In the genomic region with DNA sequence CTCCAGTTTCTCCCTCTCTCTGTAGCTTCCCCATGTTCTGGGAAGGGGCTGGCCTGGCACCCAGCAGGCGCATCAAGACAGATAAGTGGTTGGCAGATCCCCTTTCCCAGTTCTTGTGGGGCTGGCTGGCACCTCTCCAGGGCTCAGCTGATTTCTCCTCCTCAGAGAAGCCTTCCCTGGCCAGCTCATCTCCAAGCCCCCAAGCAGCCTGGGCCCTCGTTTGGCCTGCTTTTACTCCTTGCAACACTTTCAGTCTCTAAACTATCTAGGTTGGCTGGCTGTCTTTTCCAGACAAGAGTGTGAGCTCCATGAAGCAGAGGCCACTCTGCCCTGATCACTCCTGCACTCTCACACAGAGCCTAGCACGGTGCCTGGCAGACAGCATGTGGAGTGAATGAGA, we compare ENCODE assay signal across 19 cellular contexts. TPM values are rescaled to one million over a fixed set of nuclear protein-coding genes. Genes with fewer than 3 reads are reported as not detected.
DNase-seq lines count a peak whose midpoint lies in the region; ATAC-seq and TF ChIP-seq lines count a peak whose summit lies in the region.
"Had no signal": no experiment of that assay in that cellular context is flagged by ENCODE, and none has a peak within 500 bp of the region (broad histone marks: within the 10 kb centered on the region; RNA-seq: fewer than 3 reads in every experiment).

No MANE protein-coding gene starts in this region.

- peaks cover 53% of the 10 kb centered on the region for H3K4me1 Mint-ChIP-seq in activated CD4-positive, alpha-beta T cell treated with anti-CD3 and anti-CD28 coated beads, Interleukin-2, amount 10 ng/mL, durations not matched to agents 24 days and 14 days
- peaks cover 28% of the 10 kb centered on the region for H3K4me1 Mint-ChIP-seq in activated CD4-positive, alpha-beta T cell treated with anti-CD3 and anti-CD28 coated beads for 36 hours
- peaks cover 58% of the 10 kb centered on the region for H3K4me1 Mint-ChIP-seq in CD8-positive, alpha-beta T cell (ENCODE audit: low read depth)

- H3K9me3 ChIP-seq in adipocyte (ENCODE audit: control insufficient read depth, low read length) = no peaks in the 10 kb centered on the region
- no peaks in the 10 kb centered on the region for H3K9me3 ChIP-seq in left ventricle myocardium inferior (replicated peaks)
- H3K9me3 ChIP-seq in skeletal muscle tissue (ENCODE audit: control insufficient read depth in 3 of 3, low read length in 3 of 3) = no peaks in the 10 kb centered on the region
- H3K9me3 ChIP-seq in CD8-positive, alpha-beta T cell (ENCODE audit: low read length) = no peaks in the 10 kb centered on the region
- H3K9me3 ChIP-seq: thyroid gland had no signal

- intact Hi-C loops in activated CD4-positive, alpha-beta T cell treated with anti-CD3 and anti-CD28 coated beads, Interleukin-2, amount 10 ng/mL, durations not matched to agents 24 days and 14 days (cut with micrococcal nuclease) = no loop called here
- intact Hi-C loops in activated CD4-positive, alpha-beta T cell treated with anti-CD3 and anti-CD28 coated beads for 36 hours (cut with DNase I, micrococcal nuclease) = no loop called here
- intact Hi-C loops in left ventricle myocardium inferior (cut with micrococcal nuclease) = no loop called here
- intact Hi-C loops in CD8-positive, alpha-beta T cell (cut with DNase I, micrococcal nuclease) = no loop called here

- no peak for DNase-seq in activated CD4-positive, alpha-beta T cell treated with anti-CD3 and anti-CD28 coated beads, Interleukin-2, amount 10 ng/mL, durations not matched to agents 24 days and 14 days
- DNase-seq in activated CD4-positive, alpha-beta T cell treated with anti-CD3 and anti-CD28 coated beads for 36 hours = no peak
- DNase-seq in adipocyte (ENCODE audit: low read depth) (no peak), left ventricle myocardium inferior (no peak)
- DNase-seq in activated naive CD4-positive, alpha-beta T cell treated with Interleukin-2 at 50 U/mL for 16 hours = no peak
- DNase-seq in CD8-positive, alpha-beta T cell = no peak
- DNase-seq: activated CD4-positive, alpha-beta T cell treated with anti-CD3 and anti-CD28 coated beads, Interleukin-2, amount 50 U/mL, for 48 hours; DMS53; NCI-H1048; NCI-H2081; NCI-H510A treated with DMSO at 0.1 percent for 48 hours; occipital lobe; SHP77 treated with DMSO at 0.1 percent for 48 hours; T-helper 1 cell; thyroid gland had no signal

- CTCF ChIA-PET in activated CD4-positive, alpha-beta T cell treated with anti-CD3 and anti-CD28 coated beads for 36 hours (lab: Charles Lee) = interaction anchor here (0.7 to 2.0 kb wide), 3 partner anchors 9 to 41 kb away, joined by 3 to 5 read pairs (median 4); no protein-coding TSS in a partner anchor
- CTCF ChIA-PET in CD8-positive, alpha-beta T cell (lab: Charles Lee) = no interaction called here

- peaks cover 27% of the 10 kb centered on the region for H3K4me1 ChIP-seq in adipocyte (ENCODE audit: control insufficient read depth, insufficient read depth, low read length)
- H3K4me1 ChIP-seq in left ventricle myocardium inferior = peaks cover 93% of the 10 kb centered on the region
- peaks cover 39 to 59% (median 45%) of the 10 kb centered on the region in 3 donors for H3K4me1 ChIP-seq in skeletal muscle tissue (ENCODE audit: control insufficient read depth in 3 of 3, insufficient read depth in 3 of 3, low read length in 3 of 3)
- peaks cover 8% of the 10 kb centered on the region for H3K4me1 ChIP-seq in CD8-positive, alpha-beta T cell (ENCODE audit: insufficient read depth, low read length)

- H3K27ac Mint-ChIP-seq in activated CD4-positive, alpha-beta T cell treated with anti-CD3 and anti-CD28 coated beads, Interleukin-2, amount 10 ng/mL, durations not matched to agents 24 days and 14 days = peak overlapping the region; percentile 74
- H3K27ac Mint-ChIP-seq in activated CD4-positive, alpha-beta T cell treated with anti-CD3 and anti-CD28 coated beads for 36 hours = no peak overlapping the region
- H3K27ac Mint-ChIP-seq in CD8-positive, alpha-beta T cell = no peak overlapping the region

- TF ChIP-seq CTCF in left ventricle myocardium inferior (IDR thresholded peaks at IDR 0.05; ENCODE audit: borderline replicate concordance) = no peak
- no peak for TF ChIP-seq CTCF in CD8-positive, alpha-beta T cell (IDR thresholded peaks at IDR 0.05)

- H3K27ac ChIP-seq in left ventricle myocardium inferior (replicated peaks) (peak overlapping the region; percentile 83), skeletal muscle tissue (ENCODE audit: low read depth, low read length) (peak overlapping the region; percentile 41)
- H3K27ac ChIP-seq in CD8-positive, alpha-beta T cell (ENCODE audit: low read depth, low read length) = no peak overlapping the region
- H3K27ac ChIP-seq: 22Rv1, thyroid gland had no signal

- H3K9ac ChIP-seq in adipocyte (ENCODE audit: low read length) (no peak overlapping the region), skeletal muscle tissue (ENCODE audit: low read depth in 1 of 3, low read length in 3 of 3) (no peak overlapping the region)

- peaks cover 66% of the 10 kb centered on the region for H3K36me3 ChIP-seq in adipocyte (ENCODE audit: control insufficient read depth, insufficient read depth, low read length, severe bottlenecking)
- peaks cover 40% of the 10 kb centered on the region for H3K36me3 ChIP-seq in left ventricle myocardium inferior
- H3K36me3 ChIP-seq in skeletal muscle tissue (ENCODE audit: control insufficient read depth in 3 of 3, insufficient read depth in 3 of 3, low read length in 3 of 3) = peaks cover 15 to 39% (median 23%) of the 10 kb centered on the region in 3 donors
- H3K36me3 ChIP-seq in CD8-positive, alpha-beta T cell (ENCODE audit: insufficient read depth, low read length) = peaks cover 18% of the 10 kb centered on the region

- H3K27me3 ChIP-seq in adipocyte (replicated peaks; ENCODE audit: control insufficient read depth, insufficient read depth, low read length) = no peaks in the 10 kb centered on the region
- no peaks in the 10 kb centered on the region for H3K27me3 ChIP-seq in left ventricle myocardium inferior (ENCODE audit: low read depth)
- H3K27me3 ChIP-seq in skeletal muscle tissue (ENCODE audit: control insufficient read depth in 3 of 3, insufficient read depth in 3 of 3, low read length in 3 of 3) = no peaks in the 10 kb centered on the region
- no peaks in the 10 kb centered on the region for H3K27me3 ChIP-seq in CD8-positive, alpha-beta T cell (ENCODE audit: insufficient read depth, low read length)
- H3K27me3 ChIP-seq: thyroid gland had no signal

- POLR2A ChIA-PET in activated CD4-positive, alpha-beta T cell treated with anti-CD3 and anti-CD28 coated beads for 36 hours (lab: Charles Lee) = interaction anchor here (0.5 to 0.9 kb wide), 2 partner anchors 8 to 42 kb away, joined by 3 to 5 read pairs; no protein-coding TSS in a partner anchor
- POLR2A ChIA-PET in CD8-positive, alpha-beta T cell (lab: Charles Lee) = no interaction called here

- H3K4me3 ChIP-seq in adipocyte (ENCODE audit: low read length) = peak overlapping the region; percentile 10
- H3K4me3 ChIP-seq in left ventricle myocardium inferior = no peak overlapping the region
- no peak overlapping the region for H3K4me3 ChIP-seq in skeletal muscle tissue (ENCODE audit: low read length in 3 of 3)
- H3K4me3 ChIP-seq in CD8-positive, alpha-beta T cell (ENCODE audit: low read depth, low read length) = no peak overlapping the region
- H3K4me3 ChIP-seq: skin epidermis, thyroid gland had no signal

- no peak overlapping the region for H3K4me3 Mint-ChIP-seq in activated CD4-positive, alpha-beta T cell treated with anti-CD3 and anti-CD28 coated beads, Interleukin-2, amount 10 ng/mL, durations not matched to agents 24 days and 14 days
- no peak overlapping the region for H3K4me3 Mint-ChIP-seq in activated CD4-positive, alpha-beta T cell treated with anti-CD3 and anti-CD28 coated beads for 36 hours
- no peak overlapping the region for H3K4me3 Mint-ChIP-seq in CD8-positive, alpha-beta T cell

- ATAC-seq in activated CD4-positive, alpha-beta T cell treated with anti-CD3 and anti-CD28 coated beads for 36 hours = no peak
- ATAC-seq in GM19455 (IDR thresholded peaks at IDR 0.05; ENCODE audit: unreplicated experiment) = no peak
- no peak for ATAC-seq in CD8-positive, alpha-beta T cell

- H3K9me3 Mint-ChIP-seq in activated CD4-positive, alpha-beta T cell treated with anti-CD3 and anti-CD28 coated beads, Interleukin-2, amount 10 ng/mL, durations not matched to agents 24 days and 14 days = no peaks in the 10 kb centered on the region
- H3K9me3 Mint-ChIP-seq in activated CD4-positive, alpha-beta T cell treated with anti-CD3 and anti-CD28 coated beads for 36 hours (ENCODE audit: low read depth) = no peaks in the 10 kb centered on the region
- H3K9me3 Mint-ChIP-seq in CD8-positive, alpha-beta T cell = no peaks in the 10 kb centered on the region

- H3K36me3 Mint-ChIP-seq in activated CD4-positive, alpha-beta T cell treated with anti-CD3 and anti-CD28 coated beads, Interleukin-2, amount 10 ng/mL, durations not matched to agents 24 days and 14 days (ENCODE audit: low read depth) = peaks cover 70% of the 10 kb centered on the region
- peaks cover 64% of the 10 kb centered on the region for H3K36me3 Mint-ChIP-seq in activated CD4-positive, alpha-beta T cell treated with anti-CD3 and anti-CD28 coated beads for 36 hours (ENCODE audit: low read depth)
- peaks cover 94% of the 10 kb centered on the region for H3K36me3 Mint-ChIP-seq in CD8-positive, alpha-beta T cell

- no peaks in the 10 kb centered on the region for H3K27me3 Mint-ChIP-seq in activated CD4-positive, alpha-beta T cell treated with anti-CD3 and anti-CD28 coated beads, Interleukin-2, amount 10 ng/mL, durations not matched to agents 24 days and 14 days
- H3K27me3 Mint-ChIP-seq in activated CD4-positive, alpha-beta T cell treated with anti-CD3 and anti-CD28 coated beads for 36 hours = no peaks in the 10 kb centered on the region
- no peaks in the 10 kb centered on the region for H3K27me3 Mint-ChIP-seq in CD8-positive, alpha-beta T cell (ENCODE audit: low read depth)

RNA-seq across cellular contexts. Expression of a gene that starts 13.5 kb away (rescaled TPM):
- 282 and 289 TPM in 2 replicates for total RNA-seq in activated CD4-positive, alpha-beta T cell treated with anti-CD3 and anti-CD28 coated beads, Interleukin-2, amount 10 ng/mL, durations not matched to agents 24 days and 14 days
- 100 to 1,000 TPM; 159 to 190 TPM for total RNA-seq in activated CD4-positive, alpha-beta T cell treated with anti-CD3 and anti-CD28 coated beads for 36 hours
- total RNA-seq in left ventricle myocardium inferior (103 TPM), skeletal muscle tissue (86.1 TPM)
- total RNA-seq in CD8-positive, alpha-beta T cell = 10 to 100 TPM; 89.2 to 91.9 TPM
